In genomic region chr12:2834581-2835491, GRCh38 we compare ENCODE assay signal across 9 cellular contexts. TPM values are rescaled to one million over a fixed set of nuclear protein-coding genes. Genes with fewer than 3 reads are reported as not detected.
DNase-seq lines count a peak whose midpoint lies in the region; ATAC-seq and TF ChIP-seq lines count a peak whose summit lies in the region.
"Had no signal": no experiment of that assay in that cellular context is flagged by ENCODE, and none has a peak within 500 bp of the region (broad histone marks: within the 10 kb centered on the region; RNA-seq: fewer than 3 reads in every experiment).

Gene NRIP2 (minus strand): TSS chr12:2835035. CDS start chr12:2834983, 52 bp downstream.

- H3K4me3 Mint-ChIP-seq in HFFc6 (peak within 1 kb of the TSS; percentile 62), Caco-2 (ENCODE audit: unreplicated experiment) (no peak within 1 kb of the TSS)

- no TSS peak for BruUV-seq in Caco-2 (replicated peaks; lab: Mats Ljungman, UMichigan)

- peak; percentile 85 for ATAC-seq in sciatic nerve
- ATAC-seq in GM18907 (IDR thresholded peaks at IDR 0.05; ENCODE audit: unreplicated experiment), result no peak
- ATAC-seq in HG03571 (IDR thresholded peaks at IDR 0.05; ENCODE audit: unreplicated experiment), result no peak

- no peak for TF ChIP-seq CTCF in HFFc6 (IDR thresholded peaks at IDR 0.05)
- TF ChIP-seq CTCF in Caco-2 (IDR thresholded peaks at IDR 0.05; ENCODE audit: insufficient read depth in 1 of 2, low read depth in 1 of 2, low read length in 1 of 2, severe bottlenecking in 1 of 2, unreplicated experiment in 1 of 2), result no peak

- H3K9me3 ChIP-seq in Caco-2, result no peaks in the 10 kb centered on the region; the same call in 1 of the 2 replicates

- no peaks in the 10 kb centered on the region for H3K27me3 ChIP-seq in Caco-2 (replicated peaks; ENCODE audit: control insufficient read depth, insufficient read depth, low read length)

- intact Hi-C loops in sciatic nerve (cut with DNase I), result no loop called here
- intact Hi-C loops in Caco-2 (cut with micrococcal nuclease; ENCODE audit: unreplicated experiment), result no loop called here

- CTCF ChIA-PET in Caco-2 (lab: Charles Lee), result no interaction called here

- peaks cover 5% of the 10 kb centered on the region; the same call in 1 of the 2 replicates for H3K36me3 Mint-ChIP-seq in HFFc6 (ENCODE audit: low read depth)
- H3K36me3 Mint-ChIP-seq in Caco-2 (ENCODE audit: insufficient read depth, unreplicated experiment), result peaks cover 10% of the 10 kb centered on the region

- DNase-seq in HFFc6 (no peak), amniotic epithelial cell (ENCODE audit: low read depth) (peak; percentile 54), hepatic stellate cell (ENCODE audit: low spot score) (peak; percentile 64), sciatic nerve (ENCODE audit: low spot score) (peak; percentile 75), T-helper 9 cell (no peak), Caco-2 (no peak)

- H3K27me3 Mint-ChIP-seq in HFFc6 (ENCODE audit: insufficient read depth) (peaks cover 10% of the 10 kb centered on the region), Caco-2 (ENCODE audit: insufficient read depth, unreplicated experiment) (peaks cover 5% of the 10 kb centered on the region)

- no peaks in the 10 kb centered on the region for H3K9me3 Mint-ChIP-seq in HFFc6
- no peaks in the 10 kb centered on the region for H3K9me3 Mint-ChIP-seq in Caco-2 (ENCODE audit: unreplicated experiment)

- H3K36me3 ChIP-seq in Caco-2 (ENCODE audit: control insufficient read depth, insufficient read depth, low read length), result no peaks in the 10 kb centered on the region

- H3K27ac Mint-ChIP-seq in HFFc6, result no peak within 1 kb of the TSS
- no peak within 1 kb of the TSS for H3K27ac Mint-ChIP-seq in Caco-2 (ENCODE audit: unreplicated experiment)

- H3K4me3 ChIP-seq in Caco-2 (ENCODE audit: low read depth, low read length), result no peak within 1 kb of the TSS

- POLR2A ChIA-PET in Caco-2 (lab: Charles Lee), result no interaction called here

- no peaks in the 10 kb centered on the region for H3K4me1 ChIP-seq in Caco-2

- H3K4me1 Mint-ChIP-seq in HFFc6 (ENCODE audit: low read depth) (peaks cover 12% of the 10 kb centered on the region; the same call in 1 of the 2 replicates), Caco-2 (ENCODE audit: low read depth, unreplicated experiment) (no peaks in the 10 kb centered on the region)

RNA-seq across cellular contexts. Expression of gene NRIP2, which starts in this region (rescaled TPM):
- not detected for total RNA-seq in HFFc6 (2021; fragmentation: NEBNext Ultra II Directional; extraction: Animal tissue kit (Norgen Biotek cat#: 25700))
- total RNA-seq in sciatic nerve (73.4 TPM), Caco-2 (2022) (not detected in 2 replicates)
- total RNA-seq: bronchial epithelial cell had no signal

Comparison
In these comparisons a context has a peak if more than half of its experiments do, and no peak if none do; other contexts are left out.
1. RNA of gene NRIP2 (total RNA-seq): 73.4 TPM in sciatic nerve (single experiment); not detected in HFFc6 and not detected in Caco-2; every median in the first group is over 10 times any median in the second.
2. DNase-seq: peak in amniotic epithelial cell (single experiment), hepatic stellate cell (single experiment) and sciatic nerve (single experiment); none in HFFc6 (single experiment), T-helper 9 cell (single experiment) and Caco-2 (0 of 2).